35 cellular contexts compared by ENCODE assay signal in genomic region chr6:166279393-166279679, GRCh38. TPM values are rescaled to one million over a fixed set of nuclear protein-coding genes. Genes with fewer than 3 reads are reported as not detected.
"Had no signal": no experiment of that assay in that cellular context is flagged by ENCODE, and none has a peak within 500 bp of the region (broad histone marks: within the 10 kb centered on the region; RNA-seq: fewer than 3 reads in every experiment).

No MANE protein-coding gene starts in this region.

- H3K27ac Mint-ChIP-seq: activated CD4-positive, alpha-beta memory T cell treated with anti-CD3 and anti-CD28 coated beads for 36 hours; activated CD4-positive, alpha-beta T cell treated with anti-CD3 and anti-CD28 coated beads for 36 hours; activated CD4-positive, alpha-beta T cell treated with anti-CD3 and anti-CD28 coated beads, Interleukin-2, amount 10 ng/mL, durations not matched to agents 24 days and 14 days; activated CD8-positive, alpha-beta memory T cell treated with anti-CD3 and anti-CD28 coated beads, Interleukin-2, amount 10 ng/mL, durations not matched to agents 7 days and 5 days; activated CD8-positive, alpha-beta T cell treated with anti-CD3 and anti-CD28 coated beads, Interleukin-2, amount 10 ng/mL, durations not matched to agents 7 days and 5 days; activated naive CD4-positive, alpha-beta T cell treated with anti-CD3 and anti-CD28 coated beads, Interleukin-2, amount 10 ng/mL, durations not matched to agents 7 days and 5 days; activated naive CD4-positive, alpha-beta T cell treated with anti-CD3 and anti-CD28 coated beads, Interleukin-2, amount 50 U/mL, for 72 hours; activated naive CD8-positive, alpha-beta T cell treated with anti-CD3 and anti-CD28 coated beads, Interleukin-2, amount 10 ng/mL, durations not matched to agents 7 days and 5 days; activated T-helper 1 cell treated with anti-CD3 and anti-CD28 coated beads, Interleukin-12 subunit alpha, Interleukin-12 subunit beta, Interleukin-2, Interleukin-4 antibody, amounts not matched to agents 30 ng/mL and 10 ng/mL and 1 ng/mL, durations not matched to agents 14 hours and 24 hours and 36 hours; activated T-helper 2 cell treated with anti-CD3 and anti-CD28 coated beads, Interferon-gamma antibody, Interleukin-2, Interleukin-4, amounts not matched to agents 10 μg/mL and 5 μg/mL and 100 μg/mL, durations not matched to agents 14 hours and 24 hours and 36 hours; effector memory CD8-positive, alpha-beta T cell had no signal

- H3K9me3 Mint-ChIP-seq: activated CD4-positive, alpha-beta memory T cell treated with anti-CD3 and anti-CD28 coated beads for 36 hours; activated CD4-positive, alpha-beta T cell treated with anti-CD3 and anti-CD28 coated beads, Interleukin-2, amount 10 ng/mL, durations not matched to agents 24 days and 14 days; activated naive CD4-positive, alpha-beta T cell treated with anti-CD3 and anti-CD28 coated beads, Interleukin-2, amount 10 ng/mL, durations not matched to agents 7 days and 5 days; activated naive CD4-positive, alpha-beta T cell treated with anti-CD3 and anti-CD28 coated beads, Interleukin-2, amount 50 U/mL, for 72 hours; activated naive CD8-positive, alpha-beta T cell treated with anti-CD3 and anti-CD28 coated beads, Interleukin-2, amount 10 ng/mL, durations not matched to agents 7 days and 5 days; activated T-helper 1 cell treated with anti-CD3 and anti-CD28 coated beads, Interleukin-12 subunit alpha, Interleukin-12 subunit beta, Interleukin-2, Interleukin-4 antibody, amounts not matched to agents 30 ng/mL and 10 ng/mL and 1 ng/mL, durations not matched to agents 14 hours and 24 hours and 36 hours; activated T-helper 2 cell treated with anti-CD3 and anti-CD28 coated beads, Interferon-gamma antibody, Interleukin-2, Interleukin-4, amounts not matched to agents 10 μg/mL and 5 μg/mL and 100 μg/mL, durations not matched to agents 14 hours and 24 hours and 36 hours; effector memory CD8-positive, alpha-beta T cell had no signal

- H3K4me1 ChIP-seq: breast epithelium, foreskin keratinocyte, gastrocnemius medialis had no signal

- ATAC-seq: activated CD4-positive, alpha-beta T cell treated with anti-CD3 and anti-CD28 coated beads for 36 hours; activated CD8-positive, alpha-beta memory T cell treated with anti-CD3 and anti-CD28 coated beads, Interleukin-2, amount 10 ng/mL, durations not matched to agents 7 days and 5 days; activated CD8-positive, alpha-beta T cell treated with anti-CD3 and anti-CD28 coated beads, Interleukin-2, amount 10 ng/mL, durations not matched to agents 7 days and 5 days; activated naive CD4-positive, alpha-beta T cell treated with anti-CD3 and anti-CD28 coated beads, Interleukin-2, amount 50 U/mL, for 72 hours; effector memory CD8-positive, alpha-beta T cell; foreskin keratinocyte; gastrocnemius medialis; heart left ventricle had no signal

- DNase-seq: activated CD4-positive, alpha-beta memory T cell treated with anti-CD3 and anti-CD28 coated beads for 36 hours; activated CD4-positive, alpha-beta T cell treated with anti-CD3 and anti-CD28 coated beads for 36 hours; activated CD4-positive, alpha-beta T cell treated with anti-CD3 and anti-CD28 coated beads, Interleukin-2, amount 10 ng/mL, durations not matched to agents 24 days and 14 days; activated CD4-positive, CD25-positive, alpha-beta regulatory T cell; activated CD4-positive, CD25-positive, alpha-beta regulatory T cell treated with anti-CD3 and anti-CD28 coated beads, Interleukin-2, amount 50 U/mL, for 72 hours; activated CD8-positive, alpha-beta memory T cell treated with anti-CD3 and anti-CD28 coated beads, Interleukin-2, amount 10 ng/mL, durations not matched to agents 7 days and 5 days; activated CD8-positive, alpha-beta memory T cell treated with anti-CD3 and anti-CD28 coated beads, Interleukin-2, amount 50 U/mL, for 4 hours; activated CD8-positive, alpha-beta T cell treated with anti-CD3 and anti-CD28 coated beads, Interleukin-2, amount 10 ng/mL, durations not matched to agents 7 days and 5 days; activated effector memory CD4-positive, alpha-beta T cell treated with anti-CD3 and anti-CD28 coated beads, Interleukin-2, amount 50 U/mL, for 16 hours; activated naive CD4-positive, alpha-beta T cell; activated naive CD4-positive, alpha-beta T cell treated with anti-CD3 and anti-CD28 coated beads, Interleukin-2, amount 10 ng/mL, durations not matched to agents 7 days and 5 days; activated naive CD8-positive, alpha-beta T cell treated with anti-CD3 and anti-CD28 coated beads, Interleukin-2, amount 10 ng/mL, durations not matched to agents 7 days and 5 days; activated T-cell treated with anti-CD3 and anti-CD28 coated beads, Interleukin-2, amount 50 U/mL, for 1 hour; activated T-cell treated with anti-CD3 and anti-CD28 coated beads, Interleukin-2, amount 50 U/mL, for 48 hours; central memory CD4-positive, alpha-beta T cell; cerebellar nuclear complex; cortex of kidney; dermis blood vessel endothelial cell; effector CD4-positive, alpha-beta T cell; effector memory CD8-positive, alpha-beta T cell; foreskin keratinocyte; gastrocnemius medialis; glutamatergic neuron; heart left ventricle; T-helper 2 cell had no signal

- H3K4me3 Mint-ChIP-seq: activated CD4-positive, alpha-beta memory T cell treated with anti-CD3 and anti-CD28 coated beads for 36 hours; activated CD4-positive, alpha-beta T cell treated with anti-CD3 and anti-CD28 coated beads for 36 hours; activated CD4-positive, alpha-beta T cell treated with anti-CD3 and anti-CD28 coated beads, Interleukin-2, amount 10 ng/mL, durations not matched to agents 24 days and 14 days; activated CD8-positive, alpha-beta memory T cell treated with anti-CD3 and anti-CD28 coated beads, Interleukin-2, amount 10 ng/mL, durations not matched to agents 7 days and 5 days; activated CD8-positive, alpha-beta T cell treated with anti-CD3 and anti-CD28 coated beads, Interleukin-2, amount 10 ng/mL, durations not matched to agents 7 days and 5 days; activated naive CD4-positive, alpha-beta T cell treated with anti-CD3 and anti-CD28 coated beads, Interleukin-2, amount 10 ng/mL, durations not matched to agents 7 days and 5 days; activated naive CD8-positive, alpha-beta T cell treated with anti-CD3 and anti-CD28 coated beads, Interleukin-2, amount 10 ng/mL, durations not matched to agents 7 days and 5 days; activated T-helper 1 cell treated with anti-CD3 and anti-CD28 coated beads, Interleukin-12 subunit alpha, Interleukin-12 subunit beta, Interleukin-2, Interleukin-4 antibody, amounts not matched to agents 30 ng/mL and 10 ng/mL and 1 ng/mL, durations not matched to agents 14 hours and 24 hours and 36 hours; effector memory CD8-positive, alpha-beta T cell had no signal

- H3K36me3 Mint-ChIP-seq: activated CD4-positive, alpha-beta memory T cell treated with anti-CD3 and anti-CD28 coated beads for 36 hours; activated CD8-positive, alpha-beta memory T cell treated with anti-CD3 and anti-CD28 coated beads, Interleukin-2, amount 10 ng/mL, durations not matched to agents 7 days and 5 days; activated naive CD4-positive, alpha-beta T cell treated with anti-CD3 and anti-CD28 coated beads, Interleukin-2, amount 10 ng/mL, durations not matched to agents 7 days and 5 days; activated naive CD4-positive, alpha-beta T cell treated with anti-CD3 and anti-CD28 coated beads, Interleukin-2, amount 50 U/mL, for 72 hours; activated naive CD8-positive, alpha-beta T cell treated with anti-CD3 and anti-CD28 coated beads, Interleukin-2, amount 10 ng/mL, durations not matched to agents 7 days and 5 days; brain had no signal

- H3K36me3 ChIP-seq: ascending aorta, breast epithelium, cardiac muscle cell, esophagus muscularis mucosa, gastrocnemius medialis, heart left ventricle had no signal

- H3K9me3 ChIP-seq: ascending aorta, breast epithelium, esophagus muscularis mucosa, gastrocnemius medialis, heart left ventricle had no signal

- H3K27me3 ChIP-seq: ascending aorta, foreskin keratinocyte had no signal

- FAIRE-seq: colon had no signal

- H3K27ac ChIP-seq: ascending aorta, breast epithelium, cardiac muscle cell, esophagus muscularis mucosa, foreskin keratinocyte, gastrocnemius medialis, heart left ventricle had no signal

- H3K4me3 ChIP-seq: ascending aorta, breast epithelium, cardiac muscle cell, esophagus muscularis mucosa, gastrocnemius medialis, heart left ventricle had no signal

RNA-seq across cellular contexts. Expression of gene PRR18, which starts 28.9 kb away (rescaled TPM):
- total RNA-seq: activated CD4-positive, alpha-beta T cell treated with anti-CD3 and anti-CD28 coated beads, Interleukin-2, amount 10 ng/mL, durations not matched to agents 24 days and 14 days; activated CD8-positive, alpha-beta memory T cell treated with anti-CD3 and anti-CD28 coated beads, Interleukin-2, amount 10 ng/mL, durations not matched to agents 7 days and 5 days; activated CD8-positive, alpha-beta T cell treated with anti-CD3 and anti-CD28 coated beads, Interleukin-2, amount 10 ng/mL, durations not matched to agents 7 days and 5 days; activated naive CD8-positive, alpha-beta T cell treated with anti-CD3 and anti-CD28 coated beads, Interleukin-2, amount 10 ng/mL, durations not matched to agents 7 days and 5 days; activated T-helper 1 cell treated with anti-CD3 and anti-CD28 coated beads, Interleukin-12 subunit alpha, Interleukin-12 subunit beta, Interleukin-2, Interleukin-4 antibody, amounts not matched to agents 30 ng/mL and 10 ng/mL and 1 ng/mL, durations not matched to agents 14 hours and 24 hours and 36 hours; ascending aorta; dermis blood vessel endothelial cell; foreskin keratinocyte; gastrocnemius medialis; T-helper 1 cell treated with Interleukin-12 subunit alpha and Interleukin-12 subunit beta and Interleukin-4 antibody, amounts not matched to agents 30 ng/mL and 1 ng/mL, for 36 hours had no signal
- polyA plus RNA-seq: foreskin keratinocyte had no signal
